ENCODE assay signal across 19 cellular contexts in genomic region chr5:174721522-174722432, GRCh38. TPM values are rescaled to one million over a fixed set of nuclear protein-coding genes. Genes with fewer than 3 reads are reported as not detected.
DNase-seq lines count a peak whose midpoint lies in the region; ATAC-seq and TF ChIP-seq lines count a peak whose summit lies in the region.
"Had no signal": no experiment of that assay in that cellular context is flagged by ENCODE, and none has a peak within 500 bp of the region (broad histone marks: within the 10 kb centered on the region; RNA-seq: fewer than 3 reads in every experiment).

No MANE protein-coding gene starts in this region.

- H3K4me1 ChIP-seq in H9 (ENCODE audit: insufficient read depth, low read length) (peaks cover 2% of the 10 kb centered on the region; the same call in 1 of the 2 replicates), SJCRH30 (peaks cover 5% of the 10 kb centered on the region; the same call in 1 of the 2 replicates), iPS DF 6.9 (ENCODE audit: control insufficient read depth, insufficient read depth, low read length) (peaks cover 5% of the 10 kb centered on the region; the same call in 1 of the 2 replicates), psoas muscle (peaks cover 3% of the 10 kb centered on the region)

- H3K79me1 ChIP-seq in H9 (ENCODE audit: insufficient read depth, low read depth, low read length, poor library complexity, severe bottlenecking): no peaks in the 10 kb centered on the region

- H3K27me3 Mint-ChIP-seq in H9 (ENCODE audit: low read depth): peaks cover 97% of the 10 kb centered on the region

- no peak overlapping the region for H3K18ac ChIP-seq in H9 (ENCODE audit: insufficient read length, low read depth, low read length)

- H2BK15ac ChIP-seq in H9 (ENCODE audit: low read depth, low read length): no peak overlapping the region

- no peak overlapping the region for H4K8ac ChIP-seq in H9 (replicated peaks; ENCODE audit: insufficient read length, low read depth, low read length)

- H4K91ac ChIP-seq in H9 (ENCODE audit: insufficient read length, low read depth, low read length): no peak overlapping the region

- no peak overlapping the region for H3K14ac ChIP-seq in H9 (ENCODE audit: insufficient read depth, low read length)

- peaks cover 0 to 1% (median 0%) of the 10 kb centered on the region in 3 experiments; a peak in 1 of 7 replicates for H3K36me3 Mint-ChIP-seq in H9 (ENCODE audit: insufficient read depth in 1 of 3, low read depth in 3 of 3)
- H3K36me3 Mint-ChIP-seq: activated naive CD4-positive, alpha-beta T cell treated with anti-CD3 and anti-CD28 coated beads, Interleukin-2, amount 50 U/mL, for 24 hours; T-cell had no signal

- peak overlapping the region; percentile 80 for H3K4me2 ChIP-seq in H9 (ENCODE audit: insufficient read depth, insufficient read length, low read length)

- TF ChIP-seq CTCF in H9 (conservative IDR thresholded peaks at IDR 0.05): no peak
- no peak for TF ChIP-seq CTCF in psoas muscle (IDR thresholded peaks at IDR 0.05)

- no peaks in the 10 kb centered on the region for H3K79me2 ChIP-seq in H9 (ENCODE audit: insufficient read depth, low read length)

- H3K9me3 Mint-ChIP-seq in H9: no peaks in the 10 kb centered on the region; a peak in 1 of 5 replicates
- H3K9me3 Mint-ChIP-seq: activated naive CD4-positive, alpha-beta T cell treated with anti-CD3 and anti-CD28 coated beads, Interleukin-2, amount 50 U/mL, for 24 hours; T-cell had no signal

- no peak overlapping the region for H3K56ac ChIP-seq in H9 (ENCODE audit: insufficient read length, low read depth, low read length)

- no peak overlapping the region for H3K9ac ChIP-seq in H9 (ENCODE audit: extremely low read depth, insufficient read length, low read length)

- peaks cover 25% of the 10 kb centered on the region for H3K23me2 ChIP-seq in H9 (ENCODE audit: insufficient read length, low read depth, low read length, poor library complexity, severe bottlenecking)

- DNase-seq in H9: no peak
- no peak for DNase-seq in SJCRH30
- DNase-seq in iPS DF 6.9 (ENCODE audit: low read depth, low spot score): no peak
- DNase-seq in psoas muscle: no peak
- no peak for DNase-seq in OCI-M1 (lab: John Stamatoyannopoulos, UW)
- DNase-seq in DMS53 (lab: John Stamatoyannopoulos, UW): no peak
- DNase-seq: activated CD4-positive, CD25-positive, alpha-beta regulatory T cell treated with anti-CD3 and anti-CD28 coated beads, Interleukin-2, amount 50 U/mL, for 72 hours; activated CD8-positive, alpha-beta memory T cell treated with anti-CD3 and anti-CD28 coated beads, Interleukin-2, amount 50 U/mL, for 48 hours; DMS153; head of caudate nucleus; Kasumi-1; NCI-H510A treated with DMSO at 0.1 percent for 48 hours; nucleus accumbens; T-cell; testis had no signal

- no peak overlapping the region for H2AK5ac ChIP-seq in H9 (ENCODE audit: insufficient read length, low read length)

- no peak overlapping the region for H3K27ac Mint-ChIP-seq in H9
- H3K27ac Mint-ChIP-seq: activated naive CD4-positive, alpha-beta T cell treated with anti-CD3 and anti-CD28 coated beads, Interleukin-2, amount 50 U/mL, for 24 hours; T-cell had no signal

- ATAC-seq in psoas muscle (no peak), HG03095 (IDR thresholded peaks at IDR 0.05; ENCODE audit: unreplicated experiment) (no peak), HG03469 (IDR thresholded peaks at IDR 0.05; ENCODE audit: unreplicated experiment) (no peak)
- ATAC-seq: T-cell had no signal

- no peak overlapping the region for H3K27ac ChIP-seq in H9 (ENCODE audit: insufficient read length, low read depth, low read length)
- H3K27ac ChIP-seq in SJCRH30: no peak overlapping the region
- H3K27ac ChIP-seq in iPS DF 6.9 (ENCODE audit: low read length): no peak overlapping the region
- no peak overlapping the region for H3K27ac ChIP-seq in psoas muscle
- H3K27ac ChIP-seq: Peyer's patch, testis had no signal

- peak overlapping the region; percentile 50 to 75 for H3K4me3 Mint-ChIP-seq in H9
- H3K4me3 Mint-ChIP-seq: activated naive CD4-positive, alpha-beta T cell treated with anti-CD3 and anti-CD28 coated beads, Interleukin-2, amount 50 U/mL, for 24 hours; T-cell had no signal

- no peak overlapping the region for H2BK5ac ChIP-seq in H9 (ENCODE audit: insufficient read length, low read length)

- H4K20me1 ChIP-seq in H9 (ENCODE audit: control insufficient read depth, insufficient read depth, insufficient read length): no peaks in the 10 kb centered on the region

- H3K27me3 ChIP-seq in H9 (ENCODE audit: insufficient read depth, low read length) (peaks cover 73% of the 10 kb centered on the region), SJCRH30 (peaks cover 38% of the 10 kb centered on the region), iPS DF 6.9 (ENCODE audit: control insufficient read depth, insufficient read depth, low read length) (peaks cover 76% of the 10 kb centered on the region), psoas muscle (ENCODE audit: insufficient read depth in 3 of 3, low read length in 2 of 3) (peaks cover 6 to 87% (median 37%) of the 10 kb centered on the region in 3 donors)
- H3K27me3 ChIP-seq: testis had no signal

- H3K9me3 ChIP-seq in H9 (ENCODE audit: control insufficient read depth, low read depth, low read length) (no peaks in the 10 kb centered on the region), SJCRH30 (replicated peaks) (no peaks in the 10 kb centered on the region), iPS DF 6.9 (ENCODE audit: control insufficient read depth, insufficient read depth, low read length) (no peaks in the 10 kb centered on the region), psoas muscle (no peaks in the 10 kb centered on the region)
- H3K9me3 ChIP-seq: Peyer's patch, testis had no signal

- no peak overlapping the region for H2BK20ac ChIP-seq in H9 (ENCODE audit: low read depth, low read length, poor library complexity, severe bottlenecking)

- no peak overlapping the region for H4K5ac ChIP-seq in H9 (ENCODE audit: insufficient read length, low read depth, low read length)

- no peak overlapping the region for H2BK12ac ChIP-seq in H9 (ENCODE audit: insufficient read length, low read depth, low read length)

- no peak overlapping the region for H3K23ac ChIP-seq in H9 (ENCODE audit: insufficient read length, low read depth, low read length)

- no peak overlapping the region for H2BK120ac ChIP-seq in H9 (ENCODE audit: low read depth, low read length, poor library complexity, severe bottlenecking)

- H2AFZ ChIP-seq in H9 (ENCODE audit: low read length): no peak overlapping the region

- no peaks in the 10 kb centered on the region for H3K36me3 ChIP-seq in SJCRH30
- H3K36me3 ChIP-seq in iPS DF 6.9 (ENCODE audit: control insufficient read depth, insufficient read depth, low read length): no peaks in the 10 kb centered on the region
- H3K36me3 ChIP-seq in psoas muscle (ENCODE audit: insufficient read depth in 1 of 2, low read depth in 1 of 2): no peaks in the 10 kb centered on the region
- H3K36me3 ChIP-seq: Peyer's patch had no signal

- H3K4ac ChIP-seq in H9 (ENCODE audit: low read depth, low read length): no peak overlapping the region

- peaks cover 36 to 46% of the 10 kb centered on the region in 2 experiments for H3K4me1 Mint-ChIP-seq in H9

- intact Hi-C loops in psoas muscle (cut with DNase I): loop anchor here in 1 of 2 donors (10.0 kb wide), 1 partner anchor 147 kb away; no protein-coding TSS in a partner anchor

- H3K4me3 ChIP-seq in SJCRH30: peak overlapping the region; percentile 33
- peak overlapping the region; percentile 16; the same call in 1 of the 2 replicates for H3K4me3 ChIP-seq in iPS DF 6.9 (ENCODE audit: low read length)
- peak overlapping the region; percentile 50 for H3K4me3 ChIP-seq in psoas muscle

- H3T11ph ChIP-seq in H9 (ENCODE audit: low read length): no peak overlapping the region

- no CpG with 5 or more reads among the region's 19 CpGs for WGBS in H9 (ENCODE audit: extremely low coverage, insufficient read length, low lambda C conversion rate)
- no CpG with 5 or more reads among the region's 19 CpGs for WGBS in iPS DF 6.9 (ENCODE audit: insufficient coverage, insufficient read length)
- 9 to 12% (median 11%) methylated on average over 19 of the region's 19 CpGs for WGBS in psoas muscle, 3 donors

RNA-seq across cellular contexts. Expression of gene MSX2, which starts 2.6 kb away (rescaled TPM):
- total RNA-seq in H9 (2021) (0.35 and 0.42 TPM in 2 replicates), psoas muscle (1 to 10 TPM; 1.6 to 3.6 (median 2.0) TPM)
- total RNA-seq in SJCRH30 (2014; rRNA removed; shearing (Covaris generic)): 7.0 and 7.8 TPM in 2 replicates
- 1 to 10 TPM in 2 of 3 donors, under 1 TPM in 1; 0.90 to 1.4 (median 1.2) TPM for polyA plus RNA-seq in psoas muscle
- total RNA-seq: T-cell had no signal
